2 cellular contexts compared by ENCODE assay signal in genomic region chr9:115462623-115463022, GRCh38.
TF ChIP-seq lines count a peak whose summit lies in the region.

No MANE protein-coding gene starts in this region.

TF ChIP-seq in IMR-90, 13 proteins besides CTCF, POLR2A, EP300 and RAD21:
- TF ChIP-seq MXI1 (IDR thresholded peaks at IDR 0.05; ENCODE audit: borderline replicate concordance, low read depth, low read length) = no peak
- TF ChIP-seq MAZ (IDR thresholded peaks at IDR 0.05; ENCODE audit: borderline replicate concordance, low read depth, low read length) = no peak
- TF ChIP-seq CEBPB (IDR thresholded peaks at IDR 0.05; ENCODE audit: low read depth, low read length) = no peak
- no peak for TF ChIP-seq RCOR1 (IDR thresholded peaks at IDR 0.05; ENCODE audit: insufficient replicate concordance, low read length)

TF ChIP-seq in H1, 55 proteins besides CTCF, POLR2A, EP300 and RAD21:
- TF ChIP-seq MAFK (IDR thresholded peaks at IDR 0.05; ENCODE audit: low read depth, low read length) = no peak
- TF ChIP-seq SIN3A (conservative IDR thresholded peaks at IDR 0.05 in 1 of 2, IDR thresholded peaks at IDR 0.05 in 1 of 2; ENCODE audit: low read depth in 1 of 2, low read length in 2 of 2) = no peak
- no peak for TF ChIP-seq EZH2 (IDR thresholded peaks at IDR 0.05; ENCODE audit: low read depth, low read length, severe bottlenecking)
- TF ChIP-seq POLR2AphosphoS5 (IDR thresholded peaks at IDR 0.05; ENCODE audit: low read depth, low read length) = no peak
- no peak for TF ChIP-seq RBBP5 (IDR thresholded peaks at IDR 0.05; ENCODE audit: borderline replicate concordance, low read depth, low read length)
- TF ChIP-seq E2F6 (IDR thresholded peaks at IDR 0.05) = no peak
- TF ChIP-seq CHD1 (IDR thresholded peaks at IDR 0.05; ENCODE audit: low read depth, low read length) = no peak
- TF ChIP-seq TAF1 (IDR thresholded peaks at IDR 0.05; ENCODE audit: low read depth, low read length) = no peak
- no peak for TF ChIP-seq CTBP2 (IDR thresholded peaks at IDR 0.05; ENCODE audit: borderline replicate concordance, insufficient read depth, insufficient read length, low read length)
- TF ChIP-seq ATF3 (IDR thresholded peaks at IDR 0.05; ENCODE audit: insufficient read depth, low read depth, low read length) = no peak
- no peak for TF ChIP-seq RNF2 (IDR thresholded peaks at IDR 0.05; ENCODE audit: borderline replicate concordance, low read depth, low read length, missing control alignments, poor library complexity, severe bottlenecking)
- TF ChIP-seq KDM5A (IDR thresholded peaks at IDR 0.05; ENCODE audit: low read length) = no peak
- no peak for TF ChIP-seq BRCA1 (IDR thresholded peaks at IDR 0.05; ENCODE audit: low read depth, low read length)
